Comparison of ENCODE assay signal across 8 cellular contexts in the genomic region with DNA sequence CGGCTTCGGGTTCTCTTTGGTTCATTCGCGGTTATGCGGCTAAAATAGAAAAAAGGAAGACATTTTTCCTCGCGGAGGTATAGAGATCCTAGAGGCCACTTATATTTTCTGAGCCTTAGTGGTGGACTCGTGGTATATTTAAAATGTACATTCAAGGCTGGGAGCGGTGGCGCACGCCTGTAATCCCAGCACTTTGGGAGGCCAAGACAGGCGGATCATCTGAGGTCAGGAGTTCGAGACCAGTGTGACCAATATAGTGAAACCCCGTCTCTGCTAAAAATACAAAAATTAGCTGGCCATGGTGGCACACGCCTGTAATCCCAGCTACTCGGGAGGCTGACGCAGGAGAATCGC. TPM values are rescaled to one million over a fixed set of nuclear protein-coding genes. Genes with fewer than 3 reads are reported as not detected.
DNase-seq lines count a peak whose midpoint lies in the region; ATAC-seq, FAIRE-seq and TF ChIP-seq lines count a peak whose summit lies in the region.
"Not testable (repeated sequence)": the region's sequence is repeated elsewhere in the genome, so short reads cannot be mapped to it uniquely, and the experiment has no call there.
"Had no signal": no experiment of that assay in that cellular context is flagged by ENCODE, and none has a peak within 500 bp of the region (broad histone marks: within the 10 kb centered on the region; RNA-seq: fewer than 3 reads in every experiment).

No MANE protein-coding gene starts in this region.

- H3K27ac Mint-ChIP-seq in CD8-positive, alpha-beta memory T cell, result not testable (repeated sequence)

- not testable (repeated sequence) for H4K20me1 ChIP-seq in endothelial cell of umbilical vein (replicated peaks; ENCODE audit: control insufficient read depth, extremely low read depth, insufficient read depth, low read length); smooth muscle cell (ENCODE audit: low read depth)

- H3K27me3 Mint-ChIP-seq in CD8-positive, alpha-beta memory T cell, result peaks cover 0 to 13% of the 10 kb centered on the region in 2 donors

- H3K27me3 ChIP-seq in CD8-positive, alpha-beta memory T cell (ENCODE audit: insufficient read depth, low read length, poor library complexity, severe bottlenecking); MG63; adipocyte (replicated peaks; ENCODE audit: control insufficient read depth, insufficient read depth, low read length); endothelial cell of umbilical vein (ENCODE audit: control insufficient read depth in 2 of 2, insufficient read depth in 2 of 2, low read length in 2 of 2); right cardiac atrium (ENCODE audit: control insufficient read depth, insufficient read depth); neuron (ENCODE audit: insufficient read depth, low read length); smooth muscle cell (ENCODE audit: low read depth): not testable (repeated sequence)

- dilution Hi-C loops in endothelial cell of umbilical vein (cut with MboI; ENCODE audit: extremely low pct_ligation_motif_present, low sequenced_read_pairs), result not testable (repeated sequence)

- FAIRE-seq in endothelial cell of umbilical vein (lab: Jason Lieb, UNC), result not testable (repeated sequence)

- H3K4me2 ChIP-seq in endothelial cell of umbilical vein (ENCODE audit: insufficient read depth, low read length), result peak overlapping the region; percentile 53
- H3K4me2 ChIP-seq in smooth muscle cell, result peak overlapping the region; percentile 86

- CTCF ChIA-PET in CD8-positive, alpha-beta memory T cell (lab: Charles Lee), result interaction anchor here (1.0 to 1.3 kb wide), 2 partner anchors 14 to 15 kb away, joined by 3 to 5 read pairs; a partner anchor contains a TSS
- CTCF ChIA-PET in endothelial cell of umbilical vein (lab: Charles Lee), result interaction anchor here (0.6 to 2.7 kb wide), 8 partner anchors 9 to 205 kb away, joined by 3 to 20 read pairs (median 7); a partner anchor contains a TSS

- not testable (repeated sequence) for H3K9me3 ChIP-seq in CD8-positive, alpha-beta memory T cell (ENCODE audit: low read length); MG63; adipocyte (ENCODE audit: control insufficient read depth, low read length); endothelial cell of umbilical vein (replicated peaks; ENCODE audit: control insufficient read depth, insufficient read depth, low read length); right cardiac atrium (ENCODE audit: control insufficient read depth, low read length); neuron (ENCODE audit: low read length); smooth muscle cell (replicated peaks; ENCODE audit: low read depth)

- peak overlapping the region; percentile 82 for H3K27ac ChIP-seq in CD8-positive, alpha-beta memory T cell (ENCODE audit: low read depth, low read length)
- H3K27ac ChIP-seq in endothelial cell of umbilical vein (ENCODE audit: insufficient read depth, low read depth, low read length); right cardiac atrium (ENCODE audit: low read length): not testable (repeated sequence)
- H3K27ac ChIP-seq in smooth muscle cell (ENCODE audit: low read depth), result peak overlapping the region; percentile 98

- peak overlapping the region; percentile 98 for H3K9ac ChIP-seq in adipocyte (ENCODE audit: low read length)
- not testable (repeated sequence) for H3K9ac ChIP-seq in endothelial cell of umbilical vein (replicated peaks; ENCODE audit: extremely low read depth, insufficient read depth, low read length); smooth muscle cell (ENCODE audit: low read depth)

- H3K4me1 ChIP-seq in CD8-positive, alpha-beta memory T cell (ENCODE audit: insufficient read depth, low read length); endothelial cell of umbilical vein (ENCODE audit: control insufficient read depth, extremely low read depth, insufficient read depth, low read length); right cardiac atrium (ENCODE audit: control insufficient read depth, insufficient read depth, low read length); smooth muscle cell (ENCODE audit: low read depth): not testable (repeated sequence)
- H3K4me1 ChIP-seq in adipocyte (ENCODE audit: control insufficient read depth, insufficient read depth, low read length) (peaks cover 11% of the 10 kb centered on the region), neuron (ENCODE audit: insufficient read depth, low read length) (peaks cover 10% of the 10 kb centered on the region)

- H3K36me3 ChIP-seq in CD8-positive, alpha-beta memory T cell (ENCODE audit: insufficient read depth, low read length), result peaks cover 13% of the 10 kb centered on the region
- peaks cover 36% of the 10 kb centered on the region for H3K36me3 ChIP-seq in MG63
- H3K36me3 ChIP-seq in adipocyte (ENCODE audit: control insufficient read depth, insufficient read depth, low read length, severe bottlenecking), result peaks cover 16% of the 10 kb centered on the region
- H3K36me3 ChIP-seq in endothelial cell of umbilical vein (ENCODE audit: control insufficient read depth in 2 of 2, extremely low read depth in 1 of 2, insufficient read depth in 2 of 2, low read length in 2 of 2), result peaks cover 10 to 14% of the 10 kb centered on the region in 2 experiments
- peaks cover 23% of the 10 kb centered on the region for H3K36me3 ChIP-seq in neuron (ENCODE audit: insufficient read depth, low read length)
- H3K36me3 ChIP-seq in smooth muscle cell (ENCODE audit: low read depth), result not testable (repeated sequence)

- H2AFZ ChIP-seq in endothelial cell of umbilical vein (ENCODE audit: low read depth, low read length); neuron (ENCODE audit: low read depth, low read length): not testable (repeated sequence)
- H2AFZ ChIP-seq in smooth muscle cell (ENCODE audit: low read depth), result peak overlapping the region; percentile 58

- peak overlapping the region; percentile 86 for H3K4me3 ChIP-seq in CD8-positive, alpha-beta memory T cell (ENCODE audit: low read length)
- H3K4me3 ChIP-seq in MG63 (peak overlapping the region; percentile 88), adipocyte (ENCODE audit: low read length) (peak overlapping the region; percentile 98), right cardiac atrium (ENCODE audit: low read length) (peak overlapping the region; percentile 96), neuron (ENCODE audit: low read length) (peak overlapping the region; percentile 17), smooth muscle cell (peak overlapping the region; percentile 23)
- H3K4me3 ChIP-seq in endothelial cell of umbilical vein (replicated peaks in 1 of 3; ENCODE audit: insufficient read depth in 1 of 3, low read depth in 1 of 3, low read length in 3 of 3), result not testable (repeated sequence)

- H3K4me3 Mint-ChIP-seq in CD8-positive, alpha-beta memory T cell, result not testable (repeated sequence)

- TF ChIP-seq POLR2A in endothelial cell of umbilical vein (IDR thresholded peaks at IDR 0.05; ENCODE audit: low read depth, low read length), result not testable (repeated sequence)

- peaks cover 27% of the 10 kb centered on the region for H3K79me2 ChIP-seq in endothelial cell of umbilical vein (ENCODE audit: control insufficient read depth, insufficient read depth, low read length)
- peaks cover 21% of the 10 kb centered on the region for H3K79me2 ChIP-seq in smooth muscle cell (ENCODE audit: low read depth)

- ATAC-seq in right cardiac atrium, result not testable (repeated sequence)

- not testable (repeated sequence) for DNase-seq in CD8-positive, alpha-beta memory T cell; MG63; adipocyte (ENCODE audit: low read depth); endothelial cell of umbilical vein (ENCODE audit: low read depth, low spot score); right cardiac atrium; smooth muscle cell (lab: John Stamatoyannopoulos, UW; ENCODE audit: unreplicated experiment)

- POLR2A ChIA-PET in CD8-positive, alpha-beta memory T cell (lab: Charles Lee), result interaction anchor here (0.7 to 1.4 kb wide), 3 partner anchors 377 to 1070 kb away, joined by 3 to 4 read pairs (median 4); a partner anchor contains a TSS
- POLR2A ChIA-PET in endothelial cell of umbilical vein (lab: Charles Lee), result interaction anchor here (0.6 kb wide), 1 partner anchor 15 kb away, joined by 8 read pairs; a partner anchor contains a TSS

- not testable (repeated sequence) for H3F3A ChIP-seq in smooth muscle cell (ENCODE audit: low read depth)

- intact Hi-C loops in endothelial cell of umbilical vein (cut with micrococcal nuclease), result loop anchor here (1.0 to 5.0 kb wide), 3 partner anchors 14 to 330 kb away; no protein-coding TSS in a partner anchor
- intact Hi-C loops in right cardiac atrium (cut with DNase I), result not testable (repeated sequence)

- BruUV-seq in endothelial cell of umbilical vein (replicated peaks; lab: Mats Ljungman, UMichigan), result not testable (repeated sequence)

- not testable (repeated sequence) for TF ChIP-seq CTCF in endothelial cell of umbilical vein (IDR thresholded peaks at IDR 0.05; ENCODE audit: extremely low read depth in 1 of 2, insufficient read depth in 1 of 2, low read depth in 1 of 2, low read length in 2 of 2); smooth muscle cell (IDR thresholded peaks at IDR 0.05; ENCODE audit: borderline replicate concordance, insufficient read depth, poor library complexity, severe bottlenecking)

- peaks cover 2 to 25% (median 8%) of the 10 kb centered on the region in 3 donors for H3K36me3 Mint-ChIP-seq in CD8-positive, alpha-beta memory T cell

- H3K9me1 ChIP-seq in endothelial cell of umbilical vein (replicated peaks; ENCODE audit: control insufficient read depth, extremely low read depth, insufficient read depth, low read length), result not testable (repeated sequence)

- not testable (repeated sequence) for H3K9me3 Mint-ChIP-seq in CD8-positive, alpha-beta memory T cell

- 33% methylated on average over 18 of the region's 18 CpGs for WGBS in right cardiac atrium
- WGBS in smooth muscle cell (ENCODE audit: low lambda C conversion rate), result 50% methylated on average over 18 of the region's 18 CpGs

- peaks cover 0 to 13% (median 0%) of the 10 kb centered on the region in 3 donors for H3K4me1 Mint-ChIP-seq in CD8-positive, alpha-beta memory T cell

RNA-seq across cellular contexts. Expression of a gene that starts 0.6 kb away (rescaled TPM):
- 100 to 1,000 TPM; 186 to 187 TPM for total RNA-seq in CD8-positive, alpha-beta memory T cell
- 46.5 TPM for polyA plus RNA-seq in CD8-positive, alpha-beta memory T cell
- 150 and 165 TPM in 2 replicates for total RNA-seq in MG63 (2014; rRNA removed; shearing (Covaris generic); ENCODE audit: low replicate concordance)
- 106 and 110 TPM in 2 replicates for total RNA-seq in endothelial cell of umbilical vein
- 135 and 154 TPM in 2 replicates for polyA plus RNA-seq in endothelial cell of umbilical vein
- polyA plus RNA-seq in endothelial cell of umbilical vein (2011; cell fraction: cytosol; rRNA removed), result 82.6 and 104 TPM in 2 replicates
- 102 and 108 TPM in 2 replicates for polyA plus RNA-seq in endothelial cell of umbilical vein (2011; cell fraction: nucleus; rRNA removed)
- polyA plus RNA-seq in endothelial cell of umbilical vein (2012), result 58.8 and 78.0 TPM in 2 replicates
- 78.9 and 111 TPM in 2 replicates for polyA minus RNA-seq in endothelial cell of umbilical vein
- 51.4 TPM for polyA minus RNA-seq in endothelial cell of umbilical vein (2011; cell fraction: cytosol; rRNA and poly(A)+ RNA removed)
- 53.8 and 54.5 TPM in 2 replicates for polyA minus RNA-seq in endothelial cell of umbilical vein (2011; cell fraction: nucleus; rRNA and poly(A)+ RNA removed)
- 10 to 100 TPM; 23.7 to 31.9 (median 23.8) TPM for total RNA-seq in right cardiac atrium
- 20.1 TPM for polyA plus RNA-seq in right cardiac atrium
- 27.4 and 35.6 TPM in 2 replicates for total RNA-seq in smooth muscle cell
- polyA plus RNA-seq in smooth muscle cell, result 52.7 and 59.4 TPM in 2 replicates

RNA-seq across cellular contexts. Expression of a gene that starts 14.6 kb away (rescaled TPM):
- total RNA-seq in CD8-positive, alpha-beta memory T cell, result under 1 TPM; 0.11 to 0.28 TPM
- 0.63 TPM for polyA plus RNA-seq in CD8-positive, alpha-beta memory T cell
- 1.2 TPM in 1 of 2 replicates, not detected in the other for total RNA-seq in MG63 (2014; rRNA removed; shearing (Covaris generic); ENCODE audit: low replicate concordance)
- 62.3 and 80.6 TPM in 2 replicates for total RNA-seq in endothelial cell of umbilical vein
- polyA plus RNA-seq in endothelial cell of umbilical vein, result 188 and 199 TPM in 2 replicates
- polyA plus RNA-seq in endothelial cell of umbilical vein (2011; cell fraction: cytosol; rRNA removed), result 129 and 141 TPM in 2 replicates
- 57.5 and 65.2 TPM in 2 replicates for polyA plus RNA-seq in endothelial cell of umbilical vein (2011; cell fraction: nucleus; rRNA removed)
- 46.9 and 47.3 TPM in 2 replicates for polyA plus RNA-seq in endothelial cell of umbilical vein (2012)
- 105 and 138 TPM in 2 replicates for polyA minus RNA-seq in endothelial cell of umbilical vein
- not detected for polyA minus RNA-seq in endothelial cell of umbilical vein (2011; cell fraction: cytosol; rRNA and poly(A)+ RNA removed)
- 24.6 and 27.6 TPM in 2 replicates for polyA minus RNA-seq in endothelial cell of umbilical vein (2011; cell fraction: nucleus; rRNA and poly(A)+ RNA removed)
- 10 to 100 TPM; 10.9 to 33.4 (median 25.5) TPM for total RNA-seq in right cardiac atrium
- 14.3 TPM for polyA plus RNA-seq in right cardiac atrium
- 3.4 and 5.2 TPM in 2 replicates for total RNA-seq in smooth muscle cell
- 3.1 and 3.3 TPM in 2 replicates for polyA plus RNA-seq in smooth muscle cell

RNA-seq across cellular contexts. Expression of a gene that starts 17.9 kb away (rescaled TPM):
- under 1 TPM; 0.13 to 0.31 TPM for total RNA-seq in CD8-positive, alpha-beta memory T cell
- 0.13 TPM for polyA plus RNA-seq in CD8-positive, alpha-beta memory T cell
- not detected in 2 replicates for total RNA-seq in MG63 (2014; rRNA removed; shearing (Covaris generic); ENCODE audit: low replicate concordance)
- total RNA-seq in endothelial cell of umbilical vein (not detected in 2 replicates), right cardiac atrium (under 1 TPM in 3 of 4 donors, not detected in 1; 0.17 to 0.93 (median 0.47) TPM), smooth muscle cell (not detected in 2 replicates)
- polyA plus RNA-seq in endothelial cell of umbilical vein (0.06 TPM in 1 of 2 replicates, not detected in the other), right cardiac atrium (0.75 TPM), smooth muscle cell (0.35 and 0.78 TPM in 2 replicates)
- not detected in 2 replicates for polyA plus RNA-seq in endothelial cell of umbilical vein (2011; cell fraction: cytosol; rRNA removed)
- polyA plus RNA-seq in endothelial cell of umbilical vein (2011; cell fraction: nucleus; rRNA removed), result not detected in 2 replicates
- polyA plus RNA-seq in endothelial cell of umbilical vein (2012), result not detected in 2 replicates
- polyA minus RNA-seq in endothelial cell of umbilical vein, result not detected in 2 replicates
- not detected for polyA minus RNA-seq in endothelial cell of umbilical vein (2011; cell fraction: cytosol; rRNA and poly(A)+ RNA removed)
- not detected in 2 replicates for polyA minus RNA-seq in endothelial cell of umbilical vein (2011; cell fraction: nucleus; rRNA and poly(A)+ RNA removed)
- total RNA-seq: esophagus mucosa had no signal

RNA-seq across cellular contexts. Expression of a gene that starts 43.2 kb away (rescaled TPM):
- 1 to 10 TPM; 7.1 to 8.4 TPM for total RNA-seq in CD8-positive, alpha-beta memory T cell
- polyA plus RNA-seq in CD8-positive, alpha-beta memory T cell, result 3.3 TPM
- 11.3 and 12.5 TPM in 2 replicates for total RNA-seq in MG63 (2014; rRNA removed; shearing (Covaris generic); ENCODE audit: low replicate concordance)
- total RNA-seq in endothelial cell of umbilical vein (15.3 TPM in 2 replicates), right cardiac atrium (1 to 10 TPM; 2.5 to 4.0 (median 2.9) TPM), smooth muscle cell (3.6 and 5.0 TPM in 2 replicates)
- polyA plus RNA-seq in endothelial cell of umbilical vein (10.7 and 14.8 TPM in 2 replicates), right cardiac atrium (2.9 TPM), smooth muscle cell (4.1 and 7.2 TPM in 2 replicates)
- polyA plus RNA-seq in endothelial cell of umbilical vein (2011; cell fraction: cytosol; rRNA removed), result 6.9 and 9.2 TPM in 2 replicates
- polyA plus RNA-seq in endothelial cell of umbilical vein (2011; cell fraction: nucleus; rRNA removed), result 4.6 and 5.5 TPM in 2 replicates
- 9.7 and 10.3 TPM in 2 replicates for polyA plus RNA-seq in endothelial cell of umbilical vein (2012)
- 8.3 and 9.2 TPM in 2 replicates for polyA minus RNA-seq in endothelial cell of umbilical vein
- polyA minus RNA-seq in endothelial cell of umbilical vein (2011; cell fraction: cytosol; rRNA and poly(A)+ RNA removed), result 2.9 TPM
- 3.8 and 6.2 TPM in 2 replicates for polyA minus RNA-seq in endothelial cell of umbilical vein (2011; cell fraction: nucleus; rRNA and poly(A)+ RNA removed)

RNA-seq across cellular contexts. Expression of a gene that starts 45.8 kb away (rescaled TPM):
- total RNA-seq in CD8-positive, alpha-beta memory T cell, result not detected
- polyA plus RNA-seq in CD8-positive, alpha-beta memory T cell, result 0.18 TPM
- total RNA-seq in MG63 (2014; rRNA removed; shearing (Covaris generic); ENCODE audit: low replicate concordance), result not detected in 2 replicates
- total RNA-seq in endothelial cell of umbilical vein (0.15 TPM in 1 of 2 replicates, not detected in the other), right cardiac atrium (under 1 TPM; 0.17 to 0.40 (median 0.23) TPM), smooth muscle cell (0.09 and 0.13 TPM in 2 replicates)
- polyA plus RNA-seq in endothelial cell of umbilical vein (0.04 and 0.11 TPM in 2 replicates), right cardiac atrium (0.20 TPM), smooth muscle cell (not detected in 2 replicates)
- polyA plus RNA-seq in endothelial cell of umbilical vein (2011; cell fraction: cytosol; rRNA removed), result 0.01 and 0.06 TPM in 2 replicates
- polyA plus RNA-seq in endothelial cell of umbilical vein (2011; cell fraction: nucleus; rRNA removed), result 0.07 and 0.22 TPM in 2 replicates
- polyA plus RNA-seq in endothelial cell of umbilical vein (2012), result 0.10 and 0.11 TPM in 2 replicates
- polyA minus RNA-seq in endothelial cell of umbilical vein, result 1.9 TPM in 1 of 2 replicates, not detected in the other
- not detected for polyA minus RNA-seq in endothelial cell of umbilical vein (2011; cell fraction: cytosol; rRNA and poly(A)+ RNA removed)
- polyA minus RNA-seq in endothelial cell of umbilical vein (2011; cell fraction: nucleus; rRNA and poly(A)+ RNA removed), result not detected in 2 replicates
- total RNA-seq: esophagus mucosa had no signal
